In the genomic region with DNA sequence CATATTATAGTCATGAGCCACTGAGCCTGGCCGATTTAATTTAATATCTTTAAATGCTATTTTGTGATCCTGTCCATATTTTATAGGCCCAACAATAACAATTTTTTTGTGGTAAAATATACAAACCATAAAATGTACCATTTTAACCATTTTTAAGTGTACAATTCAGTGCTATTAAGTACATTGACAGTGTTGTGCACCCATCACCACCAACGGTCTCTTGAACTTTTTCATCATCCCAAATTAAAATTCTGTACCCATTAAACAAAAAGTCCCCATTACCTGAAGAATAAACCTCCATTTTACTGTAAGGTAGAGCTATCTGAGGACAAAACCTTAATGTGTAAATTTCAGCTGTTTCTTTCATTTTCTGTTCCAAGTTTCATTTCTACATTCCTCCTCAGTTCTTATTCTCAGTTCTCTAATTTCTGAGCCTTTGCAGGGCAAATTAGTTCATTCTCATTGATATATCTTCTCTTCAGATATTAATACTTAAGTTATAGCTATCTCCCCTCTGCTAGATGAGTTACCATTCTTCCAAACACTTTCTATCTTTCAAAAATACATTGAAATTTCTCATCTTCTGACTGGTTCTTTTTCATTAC, we compare ENCODE assay signal across 11 cellular contexts. TPM values are rescaled to one million over a fixed set of nuclear protein-coding genes. Genes with fewer than 3 reads are reported as not detected.
A peak's percentile ranks its signal among the peaks of the same experiment; 100 is the strongest.
DNase-seq lines count a peak whose midpoint lies in the region; ATAC-seq and TF ChIP-seq lines count a peak whose summit lies in the region.
"Had no signal": no experiment of that assay in that cellular context is flagged by ENCODE, and none has a peak within 500 bp of the region (broad histone marks: within the 10 kb centered on the region; RNA-seq: fewer than 3 reads in every experiment).

No MANE protein-coding gene starts in this region.

- ATAC-seq in activated T-cell treated with anti-CD3 and anti-CD28 coated beads, Interleukin-2, amount 50 U/mL, for 72 hours (replicated peaks in 1 of 2), result no peak
- ATAC-seq in HG02852 (IDR thresholded peaks at IDR 0.05; ENCODE audit: unreplicated experiment), result peak; percentile 97
- ATAC-seq in stimulated activated naive CD8-positive, alpha-beta T cell treated with anti-CD3 and anti-CD28 coated beads, Interleukin-15, Interleukin-2, amounts not matched to agents 100 U/mL and 50 U/mL, for 24 hours, result peak; percentile 59

- H3K27ac ChIP-seq in dorsolateral prefrontal cortex, result no peak overlapping the region
- H3K27ac ChIP-seq: breast epithelium, SK-N-MC had no signal

- H3K4me3 Mint-ChIP-seq in activated T-cell treated with anti-CD3 and anti-CD28 coated beads, Interleukin-2, amount 50 U/mL, for 72 hours, result peak overlapping the region; percentile 51 to 77

- no peaks in the 10 kb centered on the region for H3K9me3 Mint-ChIP-seq in activated T-cell treated with anti-CD3 and anti-CD28 coated beads, Interleukin-2, amount 50 U/mL, for 72 hours

- H3K27me3 Mint-ChIP-seq in activated T-cell treated with anti-CD3 and anti-CD28 coated beads, Interleukin-2, amount 50 U/mL, for 72 hours (ENCODE audit: low read depth), result no peaks in the 10 kb centered on the region

- no peaks in the 10 kb centered on the region for H3K27me3 ChIP-seq in dorsolateral prefrontal cortex
- H3K27me3 ChIP-seq: BE2C, breast epithelium had no signal

- H3K27ac Mint-ChIP-seq in activated T-cell treated with anti-CD3 and anti-CD28 coated beads, Interleukin-2, amount 50 U/mL, for 72 hours, result peak overlapping the region; percentile 90

- no peak for DNase-seq in activated T-cell treated with anti-CD3 and anti-CD28 coated beads, Interleukin-2, amount 50 U/mL, for 72 hours
- DNase-seq in activated T-cell treated with anti-CD3 and anti-CD28 coated beads for 4 hours, result no peak
- DNase-seq in NOMO-1 (lab: John Stamatoyannopoulos, UW; ENCODE audit: unreplicated experiment in 2 of 2), result peak; percentile 23 to 76
- DNase-seq in stimulated activated naive CD8-positive, alpha-beta T cell treated with anti-CD3 and anti-CD28 coated beads, Interleukin-15, Interleukin-2, amounts not matched to agents 100 U/mL and 50 U/mL, for 24 hours, result no peak
- no peak for DNase-seq in NCI-H2081 treated with DMSO at 0.1 percent for 48 hours (lab: John Stamatoyannopoulos, UW)
- DNase-seq in cortex of kidney (lab: John Stamatoyannopoulos, UW), result no peak
- no peak for DNase-seq in dorsolateral prefrontal cortex
- DNase-seq: BE2C had no signal

- peaks cover 10 to 33% of the 10 kb centered on the region in 2 donors for H3K36me3 Mint-ChIP-seq in activated T-cell treated with anti-CD3 and anti-CD28 coated beads, Interleukin-2, amount 50 U/mL, for 72 hours (ENCODE audit: insufficient read depth in 2 of 2)

- H3K4me3 ChIP-seq in dorsolateral prefrontal cortex, result no peak overlapping the region
- H3K4me3 ChIP-seq: breast epithelium, SK-N-MC had no signal

- H3K4me1 Mint-ChIP-seq in activated T-cell treated with anti-CD3 and anti-CD28 coated beads, Interleukin-2, amount 50 U/mL, for 72 hours (ENCODE audit: low read depth), result peaks cover 20% of the 10 kb centered on the region

- intact Hi-C loops in dorsolateral prefrontal cortex (cut with DNase I), result no loop called here

- TF ChIP-seq CTCF in dorsolateral prefrontal cortex (IDR thresholded peaks at IDR 0.05 in 54 of 56, conservative IDR thresholded peaks at IDR 0.05 in 2 of 56; ENCODE audit: low read depth in 1 of 56, partially characterized antibody in 56 of 56), result no peak

RNA-seq across cellular contexts. Expression of a gene that starts 10.3 kb away (rescaled TPM):
- 10 to 100 TPM; 49.6 to 68.8 TPM for total RNA-seq in activated T-cell treated with anti-CD3 and anti-CD28 coated beads, Interleukin-2, amount 50 U/mL, for 72 hours
- 10 to 100 TPM; 25.5 to 56.6 (median 37.6) TPM for total RNA-seq in dorsolateral prefrontal cortex

RNA-seq across cellular contexts. Expression of a gene that starts 19.7 kb away (rescaled TPM):
- total RNA-seq in activated T-cell treated with anti-CD3 and anti-CD28 coated beads, Interleukin-2, amount 50 U/mL, for 72 hours, result 10 to 100 TPM; 20.7 to 26.9 TPM
- 1 to 10 TPM in 111 of 120 experiments, under 1 TPM in 9; 0.48 to 6.7 (median 1.7) TPM for total RNA-seq in dorsolateral prefrontal cortex

RNA-seq across cellular contexts. Expression of a gene that starts 49.0 kb away (rescaled TPM):
- over 10,000 TPM; 15,536 to 16,076 TPM for total RNA-seq in activated T-cell treated with anti-CD3 and anti-CD28 coated beads, Interleukin-2, amount 50 U/mL, for 72 hours
- total RNA-seq in dorsolateral prefrontal cortex, result 1,000 to 10,000 TPM; 1,645 to 3,337 (median 2,206) TPM

Comparison
In these comparisons a context has a peak if more than half of its experiments do, and no peak if none do; other contexts are left out.
1. ATAC-seq: peak in HG02852 (single experiment) and stimulated activated naive CD8-positive, alpha-beta T cell treated with anti-CD3 and anti-CD28 coated beads, Interleukin-15, Interleukin-2, amounts not matched to agents 100 U/mL and 50 U/mL, for 24 hours (single experiment); none in activated T-cell treated with anti-CD3 and anti-CD28 coated beads, Interleukin-2, amount 50 U/mL, for 72 hours (0 of 2).
2. DNase-seq: peak in NOMO-1 (2 of 2); none in activated T-cell treated with anti-CD3 and anti-CD28 coated beads, Interleukin-2, amount 50 U/mL, for 72 hours (0 of 2), activated T-cell treated with anti-CD3 and anti-CD28 coated beads for 4 hours (single experiment), stimulated activated naive CD8-positive, alpha-beta T cell treated with anti-CD3 and anti-CD28 coated beads, Interleukin-15, Interleukin-2, amounts not matched to agents 100 U/mL and 50 U/mL, for 24 hours (single experiment), NCI-H2081 treated with DMSO at 0.1 percent for 48 hours (single experiment), cortex of kidney (single experiment) and dorsolateral prefrontal cortex (0 of 10).
3. RNA of a gene that starts 49.0 kb away (total RNA-seq): 15,536 to 16,076 TPM in activated T-cell treated with anti-CD3 and anti-CD28 coated beads, Interleukin-2, amount 50 U/mL, for 72 hours; 1,645 to 3,337 TPM in dorsolateral prefrontal cortex; every median in the first group is over 4 times any median in the second.